Comparison of ENCODE assay signal across 24 cellular contexts in genomic region chr16:2343211-2343610, GRCh38.
"Had no signal": no experiment of that assay in that cellular context is flagged by ENCODE, and none has a peak within 500 bp of the region (broad histone marks: within the 10 kb centered on the region; RNA-seq: fewer than 3 reads in every experiment).

No MANE protein-coding gene starts in this region.

- H3K4me1 ChIP-seq: testis had no signal

- DNase-seq: heart left ventricle; hypothalamus; immature natural killer cell; kidney; left colon; left lung; lower lobe of right lung; mammary epithelial cell; mesenchymal stem cell; naive B cell; nephron progenitor cell; right lobe of liver; stimulated activated CD4-positive, alpha-beta T cell treated with anti-CD3 and anti-CD28 coated beads, Interleukin-1b, Interleukin-23, amount 100 ng/mL, for 48 hours; stimulated activated CD4-positive, alpha-beta T cell treated with anti-CD3 and anti-CD28 coated beads, Interleukin-4, amount 100 ng/mL, for 1 hour; stimulated activated naive B cell treated with anti-CD40 and anti-IgM and Interleukin-4, amounts not matched to agents 10 μg/mL and 1 μg/mL and 100 μg/mL, for 72 hours; stimulated activated naive CD8-positive, alpha-beta T cell treated with anti-CD3 and anti-CD28 coated beads, Interleukin-15, Interleukin-2, amounts not matched to agents 100 U/mL and 50 U/mL, for 24 hours; stomach; testis; thyroid gland; transverse colon; upper lobe of right lung had no signal

- H3K4me3 Mint-ChIP-seq: mesothelial cell of epicardium; nephron progenitor cell; stimulated activated naive B cell treated with anti-CD40 and anti-IgM and Interleukin-4, amounts not matched to agents 10 μg/mL and 1 μg/mL and 100 μg/mL, for 72 hours had no signal

- H3K9me3 ChIP-seq: heart left ventricle, left lung, lower lobe of right lung, right atrium auricular region, right lobe of liver, testis, thyroid gland, transverse colon, upper lobe of right lung had no signal

- H3K9me3 Mint-ChIP-seq: immature natural killer cell; mesothelial cell of epicardium; naive B cell; stimulated activated naive B cell treated with anti-CD40 and anti-IgM and Interleukin-4, amounts not matched to agents 10 μg/mL and 1 μg/mL and 100 μg/mL, for 72 hours had no signal

- ATAC-seq: heart left ventricle; left colon; left lung; lower lobe of right lung; right lobe of liver; stimulated activated naive B cell treated with anti-CD40 and anti-IgM and Interleukin-4, amounts not matched to agents 10 μg/mL and 1 μg/mL and 100 μg/mL, for 72 hours; stimulated activated naive CD8-positive, alpha-beta T cell treated with anti-CD3 and anti-CD28 coated beads, Interleukin-15, Interleukin-2, amounts not matched to agents 100 U/mL and 50 U/mL, for 24 hours; upper lobe of right lung had no signal

- H3K4me3 ChIP-seq: heart left ventricle, left lung, lower lobe of right lung, right atrium auricular region, right lobe of liver, smooth muscle cell, stomach, testis, thyroid gland, transverse colon, upper lobe of right lung had no signal

- H3K36me3 Mint-ChIP-seq: immature natural killer cell, mesothelial cell of epicardium, naive B cell had no signal

- H3K4me2 ChIP-seq: smooth muscle cell had no signal

- H3K27ac ChIP-seq: heart left ventricle, left lung, lower lobe of right lung, right atrium auricular region, right lobe of liver, stomach, testis, thyroid gland, transverse colon, upper lobe of right lung had no signal

- H3K27me3 ChIP-seq: right atrium auricular region, right lobe of liver, testis, thyroid gland, upper lobe of right lung had no signal

- H3K36me3 ChIP-seq: heart left ventricle, left lung, lower lobe of right lung, right atrium auricular region, right lobe of liver, stomach, thyroid gland, transverse colon, upper lobe of right lung had no signal

- H3K27ac Mint-ChIP-seq: mesothelial cell of epicardium; nephron progenitor cell; stimulated activated naive B cell treated with anti-CD40 and anti-IgM and Interleukin-4, amounts not matched to agents 10 μg/mL and 1 μg/mL and 100 μg/mL, for 72 hours had no signal
